In the genomic region with DNA sequence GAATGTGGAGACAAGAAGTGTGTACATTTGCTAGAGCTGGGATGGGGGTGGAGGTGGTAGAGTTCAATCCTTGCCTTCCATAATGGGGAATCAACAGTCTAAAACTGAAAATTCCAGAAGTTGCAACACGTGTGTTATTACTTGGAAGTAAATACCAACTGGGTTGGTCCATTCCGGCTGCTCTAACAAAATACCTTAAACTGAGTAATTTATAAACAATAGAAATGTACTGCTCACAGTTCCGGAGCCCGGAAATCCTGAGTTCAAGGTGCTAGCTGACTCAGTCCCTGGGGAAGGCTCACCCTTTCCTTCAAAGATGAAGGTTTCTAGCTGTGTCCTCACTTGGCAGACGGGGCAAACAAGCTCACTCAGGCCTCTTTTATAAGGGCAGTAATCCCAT, we compare ENCODE assay signal across 1 cellular context.
TF ChIP-seq lines count a peak whose summit lies in the region.

No MANE protein-coding gene starts in this region.

TF ChIP-seq in GM23338, 12 proteins besides CTCF, POLR2A, EP300 and RAD21 (continued from another document):
- no peak for TF ChIP-seq ZNF462 (CRISPR knock-in tag; IDR thresholded peaks at IDR 0.05)
- no peak for TF ChIP-seq NANOG (IDR thresholded peaks at IDR 0.05; ENCODE audit: borderline replicate concordance)
- TF ChIP-seq, protein P1, sequence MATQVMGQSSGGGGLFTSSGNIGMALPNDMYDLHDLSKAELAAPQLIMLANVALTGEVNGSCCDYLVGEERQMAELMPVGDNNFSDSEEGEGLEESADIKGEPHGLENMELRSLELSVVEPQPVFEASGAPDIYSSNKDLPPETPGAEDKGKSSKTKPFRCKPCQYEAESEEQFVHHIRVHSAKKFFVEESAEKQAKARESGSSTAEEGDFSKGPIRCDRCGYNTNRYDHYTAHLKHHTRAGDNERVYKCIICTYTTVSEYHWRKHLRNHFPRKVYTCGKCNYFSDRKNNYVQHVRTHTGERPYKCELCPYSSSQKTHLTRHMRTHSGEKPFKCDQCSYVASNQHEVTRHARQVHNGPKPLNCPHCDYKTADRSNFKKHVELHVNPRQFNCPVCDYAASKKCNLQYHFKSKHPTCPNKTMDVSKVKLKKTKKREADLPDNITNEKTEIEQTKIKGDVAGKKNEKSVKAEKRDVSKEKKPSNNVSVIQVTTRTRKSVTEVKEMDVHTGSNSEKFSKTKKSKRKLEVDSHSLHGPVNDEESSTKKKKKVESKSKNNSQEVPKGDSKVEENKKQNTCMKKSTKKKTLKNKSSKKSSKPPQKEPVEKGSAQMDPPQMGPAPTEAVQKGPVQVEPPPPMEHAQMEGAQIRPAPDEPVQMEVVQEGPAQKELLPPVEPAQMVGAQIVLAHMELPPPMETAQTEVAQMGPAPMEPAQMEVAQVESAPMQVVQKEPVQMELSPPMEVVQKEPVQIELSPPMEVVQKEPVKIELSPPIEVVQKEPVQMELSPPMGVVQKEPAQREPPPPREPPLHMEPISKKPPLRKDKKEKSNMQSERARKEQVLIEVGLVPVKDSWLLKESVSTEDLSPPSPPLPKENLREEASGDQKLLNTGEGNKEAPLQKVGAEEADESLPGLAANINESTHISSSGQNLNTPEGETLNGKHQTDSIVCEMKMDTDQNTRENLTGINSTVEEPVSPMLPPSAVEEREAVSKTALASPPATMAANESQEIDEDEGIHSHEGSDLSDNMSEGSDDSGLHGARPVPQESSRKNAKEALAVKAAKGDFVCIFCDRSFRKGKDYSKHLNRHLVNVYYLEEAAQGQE (IDR thresholded peaks at IDR 0.05; ENCODE audit: unreplicated experiment) = no peak
- no peak for TF ChIP-seq EZH2 (IDR thresholded peaks at IDR 0.05; ENCODE audit: low read depth, unreplicated experiment)
- TF ChIP-seq CREB1 (CRISPR knock-in tag; IDR thresholded peaks at IDR 0.05; ENCODE audit: low read depth) = no peak
- TF ChIP-seq STAT1 (IDR thresholded peaks at IDR 0.05; ENCODE audit: unreplicated experiment) = no peak
- TF ChIP-seq JUNB (IDR thresholded peaks at IDR 0.05; ENCODE audit: unreplicated experiment) = no peak
- TF ChIP-seq POLR2AphosphoS5 (IDR thresholded peaks at IDR 0.05; ENCODE audit: low read depth) = no peak
- TF ChIP-seq ZNF331 (CRISPR knock-in tag; IDR thresholded peaks at IDR 0.05; ENCODE audit: low read depth) = no peak
- no peak for TF ChIP-seq EZH2phosphoT487 (IDR thresholded peaks at IDR 0.05; ENCODE audit: unreplicated experiment)
